Comparison of ENCODE assay signal across 1 cellular context in the genomic region with DNA sequence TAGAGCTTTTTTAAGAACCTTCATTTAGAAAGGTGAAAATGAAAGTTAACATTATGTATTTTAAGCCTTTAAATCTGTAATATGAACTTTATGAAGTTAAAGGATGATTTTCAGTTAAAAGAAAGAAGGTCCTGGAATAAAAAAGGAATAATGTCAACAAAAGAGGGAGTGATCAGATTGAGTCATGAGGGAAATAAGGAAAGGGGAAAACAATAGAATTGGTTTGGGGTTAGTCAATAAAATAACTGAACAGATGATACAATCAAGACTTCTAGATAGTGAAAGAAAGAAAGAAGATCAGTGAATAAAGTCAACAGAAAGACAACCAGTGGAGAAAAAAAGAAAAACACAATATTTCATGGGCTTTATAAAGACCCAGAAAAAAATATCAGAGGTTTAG.
TF ChIP-seq lines count a peak whose summit lies in the region.

No MANE protein-coding gene starts in this region.

TF ChIP-seq in endothelial cell of umbilical vein, 7 proteins besides CTCF, POLR2A, EP300 and RAD21:
- TF ChIP-seq GATA2 (IDR thresholded peaks at IDR 0.05; ENCODE audit: insufficient read depth, insufficient read length, low read depth, low read length) (peak; percentile 48), EZH2 (IDR thresholded peaks at IDR 0.05; ENCODE audit: borderline replicate concordance, low read depth, low read length, severe bottlenecking) (no peak), JUN (IDR thresholded peaks at IDR 0.05; ENCODE audit: borderline replicate concordance, insufficient read depth, insufficient read length, low read depth) (peak; percentile 26), FOS (IDR thresholded peaks at IDR 0.05; ENCODE audit: borderline replicate concordance, insufficient read depth, low read length) (peak; percentile 62)
